Comparison of ENCODE assay signal across 8 cellular contexts in the genomic region with DNA sequence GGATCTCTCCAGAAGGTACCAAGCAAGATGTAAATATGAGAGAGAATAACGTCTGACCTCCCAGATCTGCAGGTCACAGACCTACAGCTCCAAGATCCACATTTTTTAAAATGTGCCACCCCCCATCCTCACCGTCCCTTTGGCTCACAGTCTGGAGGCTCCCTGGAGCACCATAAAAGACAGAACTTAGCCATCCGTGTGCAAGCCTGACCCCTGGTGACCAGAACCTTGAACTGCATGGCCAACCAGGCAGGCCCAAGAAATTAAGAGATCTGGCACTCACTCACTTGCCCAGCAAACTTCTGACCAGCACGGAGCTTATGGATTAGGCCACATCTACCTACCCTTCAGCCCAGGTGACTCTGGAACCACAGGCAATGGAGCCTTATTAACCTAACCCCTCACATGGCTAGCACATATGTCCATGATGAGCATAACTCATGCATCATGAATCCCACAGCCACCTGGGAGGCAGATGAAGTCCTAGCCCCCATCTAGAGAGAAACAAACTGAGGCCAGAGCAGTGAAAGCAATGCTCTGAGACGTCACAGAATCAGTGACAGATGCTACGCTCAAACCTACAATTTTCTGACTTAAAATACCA.
DNase-seq lines count a peak whose midpoint lies in the region; ATAC-seq, FAIRE-seq and TF ChIP-seq lines count a peak whose summit lies in the region.

No MANE protein-coding gene starts in this region.

- H3K9me3 Mint-ChIP-seq in activated T-helper 2 cell treated with anti-CD3 and anti-CD28 coated beads, Interferon-gamma antibody, Interleukin-2, Interleukin-4, amounts not matched to agents 10 μg/mL and 5 μg/mL and 100 μg/mL, durations not matched to agents 14 hours and 24 hours and 36 hours, result no peaks in the 10 kb centered on the region

- ATAC-seq in omental fat pad (ENCODE audit: low FRiP score), result peak; percentile 45
- no peak for ATAC-seq in GM18870 (IDR thresholded peaks at IDR 0.05; ENCODE audit: unreplicated experiment)

- H3K36me3 Mint-ChIP-seq in activated T-helper 2 cell treated with anti-CD3 and anti-CD28 coated beads, Interferon-gamma antibody, Interleukin-2, Interleukin-4, amounts not matched to agents 10 μg/mL and 5 μg/mL and 100 μg/mL, durations not matched to agents 14 hours and 24 hours and 36 hours (ENCODE audit: low read depth), result no peaks in the 10 kb centered on the region

- intact Hi-C loops in activated T-helper 2 cell treated with anti-CD3 and anti-CD28 coated beads, Interferon-gamma antibody, Interleukin-2, Interleukin-4, amounts not matched to agents 10 μg/mL and 5 μg/mL and 100 μg/mL, durations not matched to agents 14 hours and 24 hours and 36 hours (cut with micrococcal nuclease), result loop anchor here (1.0 kb wide), 1 partner anchor 8 kb away; no protein-coding TSS in a partner anchor

- TF ChIP-seq CTCF in C4-2B (conservative IDR thresholded peaks at IDR 0.05) (peak; percentile 96), HFF-Myc (IDR thresholded peaks at IDR 0.05; ENCODE audit: low read depth, low read length, missing control alignments) (peak; percentile 95), foreskin fibroblast (IDR thresholded peaks at IDR 0.05; ENCODE audit: low read depth, low read length) (peak; percentile 97), omental fat pad (IDR thresholded peaks at IDR 0.05) (peak in 2 of 3 donors; percentile 68 to 95)

- FAIRE-seq in urothelium cell line (lab: Jason Lieb, UNC), result no peak

- no peak overlapping the region for H3K4me3 ChIP-seq in HFF-Myc (replicated peaks; ENCODE audit: low read depth, low read length)
- H3K4me3 ChIP-seq in foreskin fibroblast (ENCODE audit: low read depth in 1 of 2, low read length in 2 of 2), result no peak overlapping the region

- peaks cover 68% of the 10 kb centered on the region for H3K4me1 Mint-ChIP-seq in activated T-helper 2 cell treated with anti-CD3 and anti-CD28 coated beads, Interferon-gamma antibody, Interleukin-2, Interleukin-4, amounts not matched to agents 10 μg/mL and 5 μg/mL and 100 μg/mL, durations not matched to agents 14 hours and 24 hours and 36 hours (ENCODE audit: low read depth)

- peaks cover 41% of the 10 kb centered on the region for H3K27me3 Mint-ChIP-seq in activated T-helper 2 cell treated with anti-CD3 and anti-CD28 coated beads, Interferon-gamma antibody, Interleukin-2, Interleukin-4, amounts not matched to agents 10 μg/mL and 5 μg/mL and 100 μg/mL, durations not matched to agents 14 hours and 24 hours and 36 hours (ENCODE audit: low read depth)

- H3K27ac Mint-ChIP-seq in activated T-helper 2 cell treated with anti-CD3 and anti-CD28 coated beads, Interferon-gamma antibody, Interleukin-2, Interleukin-4, amounts not matched to agents 10 μg/mL and 5 μg/mL and 100 μg/mL, durations not matched to agents 14 hours and 24 hours and 36 hours, result no peak overlapping the region

- no peak overlapping the region for H3K27ac ChIP-seq in C4-2B

- DNase-seq in HFF-Myc (ENCODE audit: extremely low read depth, low read depth), result no peak
- peak; percentile 48 for DNase-seq in RKO (ENCODE audit: low spot score)
- peak; percentile 65 for DNase-seq in activated T-helper 2 cell treated with anti-CD3 and anti-CD28 coated beads, Interferon-gamma antibody, Interleukin-2, Interleukin-4, amounts not matched to agents 10 μg/mL and 5 μg/mL and 100 μg/mL, durations not matched to agents 14 hours and 24 hours and 36 hours (ENCODE audit: low spot score)
- DNase-seq in foreskin fibroblast, result peak; percentile 43 to 82
- DNase-seq in omental fat pad (ENCODE audit: low spot score), result peak; percentile 83
- DNase-seq in urothelium cell line (ENCODE audit: low spot score), result peak; percentile 79

- H3K4me3 Mint-ChIP-seq in activated T-helper 2 cell treated with anti-CD3 and anti-CD28 coated beads, Interferon-gamma antibody, Interleukin-2, Interleukin-4, amounts not matched to agents 10 μg/mL and 5 μg/mL and 100 μg/mL, durations not matched to agents 14 hours and 24 hours and 36 hours (ENCODE audit: low read depth), result no peak overlapping the region
